ENCODE assay signal across 8 cellular contexts in the genomic region with DNA sequence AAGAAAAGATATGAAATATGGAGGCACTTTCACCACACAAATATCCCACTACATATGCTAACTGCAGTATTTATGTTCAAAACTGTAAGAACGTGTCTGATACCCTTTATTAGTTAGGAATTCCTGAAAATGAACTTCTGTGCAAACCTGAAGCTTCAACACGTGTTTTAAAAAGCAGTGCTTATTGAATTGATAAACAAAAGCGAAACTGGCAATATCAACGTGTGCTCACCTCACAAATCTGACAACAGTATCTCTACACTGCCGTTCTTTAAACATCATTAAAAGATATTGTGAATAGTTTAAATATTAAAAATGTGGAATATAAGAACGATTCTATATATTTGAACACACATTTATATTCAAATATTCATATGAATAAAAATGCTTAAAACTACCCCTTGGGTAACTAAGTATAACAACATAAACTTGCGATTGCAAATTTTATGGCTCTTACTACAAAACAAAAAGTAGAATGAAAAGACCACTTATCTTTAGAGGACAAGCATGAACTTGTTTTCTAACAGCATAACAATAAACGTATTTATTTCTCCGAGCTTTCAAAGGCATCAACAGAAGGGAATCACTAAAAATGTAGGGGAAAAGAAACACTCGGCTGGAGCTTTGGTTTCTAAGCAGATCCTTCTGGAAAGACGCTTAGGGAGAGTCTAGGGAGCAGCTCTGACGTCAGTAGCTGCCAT. TPM values are rescaled to one million over a fixed set of nuclear protein-coding genes. Genes with fewer than 3 reads are reported as not detected.
DNase-seq lines count a peak whose midpoint lies in the region; TF ChIP-seq lines count a peak whose summit lies in the region.

A gene (minus strand): TSS at position 670 of the 701 bp plus-strand sequence. CDS start 17,738 bp downstream, outside the sequence.

- H3K4me1 Mint-ChIP-seq in activated naive CD4-positive, alpha-beta T cell treated with anti-CD3 and anti-CD28 coated beads, Interleukin-2, amount 50 U/mL, for 24 hours = peaks cover 29% of the 10 kb centered on the region
- peaks cover 27% of the 10 kb centered on the region for H3K4me1 Mint-ChIP-seq in mesothelial cell of epicardium

- H3K27me3 Mint-ChIP-seq in activated naive CD4-positive, alpha-beta T cell treated with anti-CD3 and anti-CD28 coated beads, Interleukin-2, amount 50 U/mL, for 24 hours = no peaks in the 10 kb centered on the region
- no peaks in the 10 kb centered on the region for H3K27me3 Mint-ChIP-seq in mesothelial cell of epicardium (ENCODE audit: low read depth)

- H4K20me1 ChIP-seq in PC-9 (ENCODE audit: insufficient read depth) = no peaks in the 10 kb centered on the region

- H3K4me3 ChIP-seq in PC-9 = peak within 1 kb of the TSS; percentile 91
- peak within 1 kb of the TSS; percentile 61 for H3K4me3 ChIP-seq in colonic mucosa
- H3K4me3 ChIP-seq in vagina = peak within 1 kb of the TSS; percentile 80 to 83

- H3K36me3 ChIP-seq in PC-9 (ENCODE audit: low read depth) (no peaks in the 10 kb centered on the region), colonic mucosa (no peaks in the 10 kb centered on the region), vagina (peaks cover 0 to 4% of the 10 kb centered on the region in 2 donors)

- H3K9me2 ChIP-seq in PC-9 (ENCODE audit: insufficient read depth) = no peaks in the 10 kb centered on the region; the same call in 1 of the 2 replicates

- no peak for TF ChIP-seq CTCF in PC-9 (conservative IDR thresholded peaks at IDR 0.05)
- no peak for TF ChIP-seq CTCF in colonic mucosa (IDR thresholded peaks at IDR 0.05)
- no peak for TF ChIP-seq CTCF in mesothelial cell of epicardium (IDR thresholded peaks at IDR 0.05; ENCODE audit: unreplicated experiment)
- TF ChIP-seq CTCF in vagina (IDR thresholded peaks at IDR 0.05) = no peak

- H3K9me3 Mint-ChIP-seq in activated naive CD4-positive, alpha-beta T cell treated with anti-CD3 and anti-CD28 coated beads, Interleukin-2, amount 50 U/mL, for 24 hours = no peaks in the 10 kb centered on the region
- peaks cover 9% of the 10 kb centered on the region for H3K9me3 Mint-ChIP-seq in mesothelial cell of epicardium

- H3K4me3 Mint-ChIP-seq in activated naive CD4-positive, alpha-beta T cell treated with anti-CD3 and anti-CD28 coated beads, Interleukin-2, amount 50 U/mL, for 24 hours = peak within 1 kb of the TSS; percentile 98
- H3K4me3 Mint-ChIP-seq in mesothelial cell of epicardium = peak within 1 kb of the TSS; percentile 81

- H3K27ac ChIP-seq in PC-9 (peak within 1 kb of the TSS; percentile 98), colonic mucosa (peak within 1 kb of the TSS; percentile 100), vagina (peak within 1 kb of the TSS; percentile 100)

- peaks cover 15% of the 10 kb centered on the region for H3F3A ChIP-seq in PC-9 (ENCODE audit: insufficient read depth, low read depth)

- no peaks in the 10 kb centered on the region for H3K27me3 ChIP-seq in PC-9 (ENCODE audit: insufficient read depth, low read depth)
- no peaks in the 10 kb centered on the region for H3K27me3 ChIP-seq in colonic mucosa
- H3K27me3 ChIP-seq in vagina = no peaks in the 10 kb centered on the region

- CTCF ChIA-PET in PC-9 (lab: Charles Lee) = interaction anchor here (0.7 kb wide), 1 partner anchor 12 kb away, joined by 3 read pairs; no protein-coding TSS in a partner anchor

- DNase-seq in activated naive CD4-positive, alpha-beta T cell treated with Interleukin-2 at 50 U/mL for 16 hours = no peak
- DNase-seq in PC-9 = no peak
- DNase-seq in colonic mucosa = no peak
- no peak for DNase-seq in mesothelial cell of epicardium (ENCODE audit: low spot score in 2 of 2, unreplicated experiment in 2 of 2)
- no peak for DNase-seq in vagina (ENCODE audit: extremely low spot score in 2 of 2)
- DNase-seq in NCI-H1436 (lab: John Stamatoyannopoulos, UW) = no peak
- no peak for DNase-seq in SW 1271 (lab: John Stamatoyannopoulos, UW)

- H3K36me3 Mint-ChIP-seq in activated naive CD4-positive, alpha-beta T cell treated with anti-CD3 and anti-CD28 coated beads, Interleukin-2, amount 50 U/mL, for 24 hours = peaks cover 6% of the 10 kb centered on the region
- H3K36me3 Mint-ChIP-seq in mesothelial cell of epicardium = peaks cover 11% of the 10 kb centered on the region

- H3K9me3 ChIP-seq in PC-9 (ENCODE audit: insufficient read depth, low read depth) = no peaks in the 10 kb centered on the region
- no peaks in the 10 kb centered on the region for H3K9me3 ChIP-seq in colonic mucosa
- H3K9me3 ChIP-seq in vagina = no peaks in the 10 kb centered on the region

- no peak for TF ChIP-seq POLR2A in vagina (IDR thresholded peaks at IDR 0.05)

- H3K27ac Mint-ChIP-seq in activated naive CD4-positive, alpha-beta T cell treated with anti-CD3 and anti-CD28 coated beads, Interleukin-2, amount 50 U/mL, for 24 hours = peak within 1 kb of the TSS; percentile 98
- H3K27ac Mint-ChIP-seq in mesothelial cell of epicardium = peak within 1 kb of the TSS; percentile 96

- peaks cover 16% of the 10 kb centered on the region for H3K4me1 ChIP-seq in PC-9 (replicated peaks; ENCODE audit: insufficient read depth)
- no peaks in the 10 kb centered on the region for H3K4me1 ChIP-seq in colonic mucosa
- peaks cover 14% of the 10 kb centered on the region for H3K4me1 ChIP-seq in vagina

- POLR2A ChIA-PET in PC-9 (lab: Charles Lee; ENCODE audit: unreplicated experiment) = interaction anchor here (0.7 kb wide), 1 partner anchor 42 kb away, joined by 4 read pairs; no protein-coding TSS in a partner anchor

- intact Hi-C loops in PC-9 (cut with micrococcal nuclease; ENCODE audit: unreplicated experiment) = loop anchor here (10.0 kb wide), 1 partner anchor 199 kb away; no protein-coding TSS in a partner anchor
- intact Hi-C loops in colonic mucosa (cut with DNase I) = loop anchor here (10.0 kb wide), 1 partner anchor 191 kb away; a partner anchor contains a TSS
- intact Hi-C loops in vagina (cut with DNase I) = loop anchor here (10.0 kb wide), 2 partner anchors 189 to 191 kb away; a partner anchor contains a TSS

- H3K4me2 ChIP-seq in PC-9 = peak within 1 kb of the TSS; percentile 98

- H3K79me2 ChIP-seq in PC-9 (ENCODE audit: low read depth) = no peaks in the 10 kb centered on the region

- H3K9ac ChIP-seq in colonic mucosa (ENCODE audit: low read depth in 2 of 2, low read length in 2 of 2) = peak within 1 kb of the TSS; percentile 95 to 97

- peak within 1 kb of the TSS; percentile 97 for H2AFZ ChIP-seq in PC-9

- BruUV-seq in PC-9 (replicated peaks; lab: Mats Ljungman, UMichigan) = no TSS peak

RNA-seq across cellular contexts. Expression of the gene that starts here (rescaled TPM):
- total RNA-seq in PC-9 (2021) (0.85 and 0.90 TPM in 2 replicates), colonic mucosa (under 1 TPM; 0.30 to 0.42 TPM), mesothelial cell of epicardium (1.4 to 1.9 TPM (median 1.6 TPM) in 3 replicates), vagina (0.49 TPM)
